ENCODE assay signal across 13 cellular contexts in genomic region chr22:25627271-25627848, GRCh38.
DNase-seq lines count a peak whose midpoint lies in the region; ATAC-seq, FAIRE-seq and TF ChIP-seq lines count a peak whose summit lies in the region.
"Had no signal": no experiment of that assay in that cellular context is flagged by ENCODE, and none has a peak within 500 bp of the region (broad histone marks: within the 10 kb centered on the region; RNA-seq: fewer than 3 reads in every experiment).

No MANE protein-coding gene starts in this region.

- H3K4me1 ChIP-seq in keratinocyte (ENCODE audit: control insufficient read depth, extremely low read depth, insufficient read depth, low read length), result peaks cover 9% of the 10 kb centered on the region

- no peaks in the 10 kb centered on the region for H3K79me2 ChIP-seq in keratinocyte (ENCODE audit: control insufficient read depth, insufficient read depth, low read length)

- no peak for TF ChIP-seq CTCF in keratinocyte (optimal IDR thresholded peaks at IDR 0.05 in 1 of 3, IDR thresholded peaks at IDR 0.05 in 1 of 3, conservative IDR thresholded peaks at IDR 0.05 in 1 of 3; ENCODE audit: extremely low read depth in 1 of 3, insufficient read depth in 2 of 3, low read length in 3 of 3)

- peak; percentile 83 for FAIRE-seq in keratinocyte (lab: Jason Lieb, UNC)

- no peak overlapping the region for H3K27ac ChIP-seq in keratinocyte (ENCODE audit: control insufficient read depth, insufficient read depth, low read length)
- H3K27ac ChIP-seq: right atrium auricular region had no signal

- peak; percentile 11 for DNase-seq in CMK (ENCODE audit: low read depth)
- DNase-seq in M059J (ENCODE audit: low read depth), result peak; percentile 6
- no peak for DNase-seq in keratinocyte (ENCODE audit: low read depth, low spot score)
- DNase-seq in HK-2 (ENCODE audit: unreplicated experiment), result no peak
- no peak for DNase-seq in NCI-H1930 (lab: John Stamatoyannopoulos, UW)
- DNase-seq: activated CD4-positive, alpha-beta T cell treated with anti-CD3 and anti-CD28 coated beads, Interleukin-2, amount 50 U/mL, for 4 hours; activated naive CD4-positive, alpha-beta T cell treated with anti-CD3 and anti-CD28 coated beads, Interleukin-2, amount 10 ng/mL, durations not matched to agents 7 days and 5 days; H7; NCI-H1048 had no signal

- no peaks in the 10 kb centered on the region for H3K27me3 ChIP-seq in keratinocyte (ENCODE audit: control insufficient read depth, extremely low read depth, insufficient read depth, low read length)
- H3K27me3 ChIP-seq: right atrium auricular region had no signal

- H3K4me3 ChIP-seq in keratinocyte (ENCODE audit: control insufficient read depth in 2 of 3, extremely low read depth in 1 of 3, insufficient read depth in 2 of 3, low read depth in 1 of 3, low read length in 3 of 3), result no peak overlapping the region
- H3K4me3 ChIP-seq: right atrium auricular region had no signal

- peak overlapping the region; percentile 23 for H3K4me2 ChIP-seq in keratinocyte (ENCODE audit: control insufficient read depth, extremely low read depth, insufficient read depth, low read depth, low read length)

- H3K9ac ChIP-seq in keratinocyte (ENCODE audit: control insufficient read depth, extremely low read depth, insufficient read depth, low read length), result no peak overlapping the region

- H3K9me1 ChIP-seq in keratinocyte (ENCODE audit: control insufficient read depth, extremely low read depth, insufficient read depth, low read length), result no peaks in the 10 kb centered on the region

- ATAC-seq in SK-N-SH treated with all-trans-retinoic acid at 6 μM for 48 hours (no peak; the same call in 2 of the 3 replicates), GM21423 (IDR thresholded peaks at IDR 0.05; ENCODE audit: unreplicated experiment) (no peak), HG02970 (IDR thresholded peaks at IDR 0.05; ENCODE audit: low FRiP score, unreplicated experiment) (no peak)

- dilution Hi-C loops in keratinocyte (cut with MboI; ENCODE audit: extremely low pct_ligation_motif_present, low sequenced_read_pairs), result no loop called here

- no peaks in the 10 kb centered on the region for H3K9me3 ChIP-seq in keratinocyte (ENCODE audit: control insufficient read depth, low read depth, low read length)
- H3K9me3 ChIP-seq: right atrium auricular region had no signal

- H3K36me3 ChIP-seq in keratinocyte (ENCODE audit: control insufficient read depth in 2 of 2, extremely low read depth in 1 of 2, insufficient read depth in 2 of 2, low read length in 2 of 2), result no peaks in the 10 kb centered on the region
- H3K36me3 ChIP-seq: right atrium auricular region had no signal

- no peak overlapping the region for H2AFZ ChIP-seq in keratinocyte (ENCODE audit: control insufficient read depth, low read length)

- no peaks in the 10 kb centered on the region for H4K20me1 ChIP-seq in keratinocyte (ENCODE audit: control insufficient read depth, extremely low read depth, insufficient read depth, low read length)

TF ChIP-seq in SK-N-SH treated with all-trans-retinoic acid at 6 μM for 48 hours, 23 proteins besides CTCF, POLR2A, EP300 and RAD21:
- TF ChIP-seq TSHZ2 (CRISPR knock-in tag; IDR thresholded peaks at IDR 0.05) (peak; percentile 85), PATZ1 (CRISPR knock-in tag; IDR thresholded peaks at IDR 0.05; ENCODE audit: borderline replicate concordance) (no peak), OSR1 (CRISPR knock-in tag; IDR thresholded peaks at IDR 0.05) (no peak), POU6F1 (CRISPR knock-in tag; IDR thresholded peaks at IDR 0.05; ENCODE audit: borderline replicate concordance, low read depth) (no peak), TCF4 (CRISPR knock-in tag; IDR thresholded peaks at IDR 0.05; ENCODE audit: borderline replicate concordance) (peak; percentile 66), TOX (CRISPR knock-in tag; IDR thresholded peaks at IDR 0.05; ENCODE audit: borderline replicate concordance) (no peak), ZNF70 (CRISPR knock-in tag; IDR thresholded peaks at IDR 0.05) (peak; percentile 30; the same call in 1 of the 2 replicates), ZNF8 (CRISPR knock-in tag; IDR thresholded peaks at IDR 0.05) (peak; percentile 74; the same call in 1 of the 2 replicates)

Comparison
In these comparisons a context has a peak if more than half of its experiments do, and no peak if none do; other contexts are left out.
1. DNase-seq: peak in CMK (single experiment) and M059J (single experiment); none in keratinocyte (single experiment), HK-2 (single experiment) and NCI-H1930 (0 of 2).